1 cellular context compared by ENCODE assay signal in the genomic region with DNA sequence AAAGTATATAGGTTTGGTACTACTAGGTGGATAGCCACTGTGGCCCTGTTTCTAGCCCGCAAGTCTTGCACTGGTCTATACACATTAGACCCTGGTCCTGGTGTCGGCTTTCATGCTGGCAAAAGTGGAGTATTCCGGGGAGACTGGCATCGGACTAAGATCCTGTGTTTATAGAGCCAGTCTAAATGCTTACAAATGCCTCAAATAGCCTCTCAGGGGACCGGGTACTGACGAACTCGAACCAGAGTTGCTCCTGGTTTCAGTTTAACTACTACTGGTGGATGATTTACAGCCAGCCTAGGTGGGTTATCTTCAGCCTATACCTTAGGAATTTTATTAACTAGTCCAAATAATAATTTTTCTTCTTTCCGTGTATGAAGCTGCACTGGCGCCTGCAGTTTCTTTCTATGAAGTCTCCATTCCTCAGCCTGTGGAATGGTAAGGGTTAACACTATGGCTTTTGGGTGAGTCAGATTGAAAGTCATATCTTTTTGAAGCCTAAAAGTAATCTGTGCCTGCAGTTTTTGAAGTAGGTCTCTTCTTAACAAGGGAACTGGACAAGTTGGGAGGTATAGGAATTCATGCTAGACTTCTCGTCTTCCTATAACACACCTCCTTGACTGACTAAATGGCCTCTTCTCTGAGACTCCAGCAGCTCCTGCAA.
TF ChIP-seq lines count a peak whose summit lies in the region.

No MANE protein-coding gene starts in this region.

TF ChIP-seq in GM12878, 131 proteins besides CTCF, POLR2A, EP300 and RAD21:
- TF ChIP-seq YBX1 (IDR thresholded peaks at IDR 0.05) (no peak), POU2F2 (IDR thresholded peaks at IDR 0.05; ENCODE audit: borderline replicate concordance, low read depth, low read length) (no peak), EED (IDR thresholded peaks at IDR 0.05; ENCODE audit: low read depth) (no peak), NR2F1 (conservative IDR thresholded peaks at IDR 0.05) (no peak), RUNX3 (IDR thresholded peaks at IDR 0.05; ENCODE audit: low read length) (peak; percentile 50), TCF12 (IDR thresholded peaks at IDR 0.05; ENCODE audit: low read depth, low read length) (no peak), JUNB (IDR thresholded peaks at IDR 0.05) (peak; percentile 92), HDGF (IDR thresholded peaks at IDR 0.05) (no peak), IKZF1 (conservative IDR thresholded peaks at IDR 0.05) (no peak), SIX5 (IDR thresholded peaks at IDR 0.05; ENCODE audit: low read depth, low read length, severe bottlenecking) (no peak), NFXL1 (IDR thresholded peaks at IDR 0.05; ENCODE audit: borderline replicate concordance) (no peak), FOXM1 (IDR thresholded peaks at IDR 0.05; ENCODE audit: low read depth, low read length) (no peak), RELA (IDR thresholded peaks at IDR 0.05; ENCODE audit: borderline replicate concordance, partially characterized antibody) (no peak), MEF2B (IDR thresholded peaks at IDR 0.05; ENCODE audit: partially characterized antibody, poor library complexity, severe bottlenecking) (peak; percentile 20), ZNF217 (IDR thresholded peaks at IDR 0.05) (no peak), MXI1 (IDR thresholded peaks at IDR 0.05; ENCODE audit: low read depth, low read length) (no peak), NRF1 (conservative IDR thresholded peaks at IDR 0.05; ENCODE audit: low read depth, low read length) (no peak), EGR1 (IDR thresholded peaks at IDR 0.05; ENCODE audit: borderline replicate concordance in 1 of 2, low read depth in 2 of 2, low read length in 2 of 2) (no peak), ATF7 (IDR thresholded peaks at IDR 0.05; ENCODE audit: low read depth) (no peak), IKZF2 (IDR thresholded peaks at IDR 0.05) (0 out of 4 replicates have a peak, but pooled peaks of 1 of the 2 experiments have one; percentile 20), MYB (IDR thresholded peaks at IDR 0.05; ENCODE audit: borderline replicate concordance, low read depth, low read length) (no peak), DPF2 (IDR thresholded peaks at IDR 0.05) (no peak), IRF4 (IDR thresholded peaks at IDR 0.05; ENCODE audit: low read depth, low read length) (peak; percentile 85), RCOR1 (conservative IDR thresholded peaks at IDR 0.05; ENCODE audit: low read depth, low read length) (no peak), RBBP5 (conservative IDR thresholded peaks at IDR 0.05) (no peak), TCF7 (IDR thresholded peaks at IDR 0.05; ENCODE audit: borderline replicate concordance) (peak; percentile 78), JUND (IDR thresholded peaks at IDR 0.05; ENCODE audit: low read depth, low read length) (peak; percentile 54; the same call in 1 of the 2 replicates)
- TF ChIP-seq, protein P1, sequence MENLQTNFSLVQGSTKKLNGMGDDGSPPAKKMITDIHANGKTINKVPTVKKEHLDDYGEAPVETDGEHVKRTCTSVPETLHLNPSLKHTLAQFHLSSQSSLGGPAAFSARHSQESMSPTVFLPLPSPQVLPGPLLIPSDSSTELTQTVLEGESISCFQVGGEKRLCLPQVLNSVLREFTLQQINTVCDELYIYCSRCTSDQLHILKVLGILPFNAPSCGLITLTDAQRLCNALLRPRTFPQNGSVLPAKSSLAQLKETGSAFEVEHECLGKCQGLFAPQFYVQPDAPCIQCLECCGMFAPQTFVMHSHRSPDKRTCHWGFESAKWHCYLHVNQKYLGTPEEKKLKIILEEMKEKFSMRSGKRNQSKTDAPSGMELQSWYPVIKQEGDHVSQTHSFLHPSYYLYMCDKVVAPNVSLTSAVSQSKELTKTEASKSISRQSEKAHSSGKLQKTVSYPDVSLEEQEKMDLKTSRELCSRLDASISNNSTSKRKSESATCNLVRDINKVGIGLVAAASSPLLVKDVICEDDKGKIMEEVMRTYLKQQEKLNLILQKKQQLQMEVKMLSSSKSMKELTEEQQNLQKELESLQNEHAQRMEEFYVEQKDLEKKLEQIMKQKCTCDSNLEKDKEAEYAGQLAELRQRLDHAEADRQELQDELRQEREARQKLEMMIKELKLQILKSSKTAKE (IDR thresholded peaks at IDR 0.05; ENCODE audit: low read depth, poor library complexity, severe bottlenecking), result no peak
- TF ChIP-seq, protein P2, sequence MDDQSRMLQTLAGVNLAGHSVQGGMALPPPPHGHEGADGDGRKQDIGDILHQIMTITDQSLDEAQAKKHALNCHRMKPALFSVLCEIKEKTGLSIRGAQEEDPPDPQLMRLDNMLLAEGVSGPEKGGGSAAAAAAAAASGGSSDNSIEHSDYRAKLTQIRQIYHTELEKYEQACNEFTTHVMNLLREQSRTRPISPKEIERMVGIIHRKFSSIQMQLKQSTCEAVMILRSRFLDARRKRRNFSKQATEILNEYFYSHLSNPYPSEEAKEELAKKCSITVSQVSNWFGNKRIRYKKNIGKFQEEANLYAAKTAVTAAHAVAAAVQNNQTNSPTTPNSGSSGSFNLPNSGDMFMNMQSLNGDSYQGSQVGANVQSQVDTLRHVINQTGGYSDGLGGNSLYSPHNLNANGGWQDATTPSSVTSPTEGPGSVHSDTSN (IDR thresholded peaks at IDR 0.05; ENCODE audit: insufficient replicate concordance, low read depth, low read length), result no peak
- TF ChIP-seq, protein P3, sequence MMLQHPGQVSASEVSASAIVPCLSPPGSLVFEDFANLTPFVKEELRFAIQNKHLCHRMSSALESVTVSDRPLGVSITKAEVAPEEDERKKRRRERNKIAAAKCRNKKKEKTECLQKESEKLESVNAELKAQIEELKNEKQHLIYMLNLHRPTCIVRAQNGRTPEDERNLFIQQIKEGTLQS (IDR thresholded peaks at IDR 0.05; ENCODE audit: borderline replicate concordance, extremely low read depth, low read depth, low read length), result no peak
- TF ChIP-seq, protein P4, sequence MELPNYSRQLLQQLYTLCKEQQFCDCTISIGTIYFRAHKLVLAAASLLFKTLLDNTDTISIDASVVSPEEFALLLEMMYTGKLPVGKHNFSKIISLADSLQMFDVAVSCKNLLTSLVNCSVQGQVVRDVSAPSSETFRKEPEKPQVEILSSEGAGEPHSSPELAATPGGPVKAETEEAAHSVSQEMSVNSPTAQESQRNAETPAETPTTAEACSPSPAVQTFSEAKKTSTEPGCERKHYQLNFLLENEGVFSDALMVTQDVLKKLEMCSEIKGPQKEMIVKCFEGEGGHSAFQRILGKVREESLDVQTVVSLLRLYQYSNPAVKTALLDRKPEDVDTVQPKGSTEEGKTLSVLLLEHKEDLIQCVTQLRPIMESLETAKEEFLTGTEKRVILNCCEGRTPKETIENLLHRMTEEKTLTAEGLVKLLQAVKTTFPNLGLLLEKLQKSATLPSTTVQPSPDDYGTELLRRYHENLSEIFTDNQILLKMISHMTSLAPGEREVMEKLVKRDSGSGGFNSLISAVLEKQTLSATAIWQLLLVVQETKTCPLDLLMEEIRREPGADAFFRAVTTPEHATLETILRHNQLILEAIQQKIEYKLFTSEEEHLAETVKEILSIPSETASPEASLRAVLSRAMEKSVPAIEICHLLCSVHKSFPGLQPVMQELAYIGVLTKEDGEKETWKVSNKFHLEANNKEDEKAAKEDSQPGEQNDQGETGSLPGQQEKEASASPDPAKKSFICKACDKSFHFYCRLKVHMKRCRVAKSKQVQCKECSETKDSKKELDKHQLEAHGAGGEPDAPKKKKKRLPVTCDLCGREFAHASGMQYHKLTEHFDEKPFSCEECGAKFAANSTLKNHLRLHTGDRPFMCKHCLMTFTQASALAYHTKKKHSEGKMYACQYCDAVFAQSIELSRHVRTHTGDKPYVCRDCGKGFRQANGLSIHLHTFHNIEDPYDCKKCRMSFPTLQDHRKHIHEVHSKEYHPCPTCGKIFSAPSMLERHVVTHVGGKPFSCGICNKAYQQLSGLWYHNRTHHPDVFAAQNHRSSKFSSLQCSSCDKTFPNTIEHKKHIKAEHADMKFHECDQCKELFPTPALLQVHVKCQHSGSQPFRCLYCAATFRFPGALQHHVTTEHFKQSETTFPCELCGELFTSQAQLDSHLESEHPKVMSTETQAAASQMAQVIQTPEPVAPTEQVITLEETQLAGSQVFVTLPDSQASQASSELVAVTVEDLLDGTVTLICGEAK (IDR thresholded peaks at IDR 0.05; ENCODE audit: borderline replicate concordance), result no peak
- TF ChIP-seq, protein P5, sequence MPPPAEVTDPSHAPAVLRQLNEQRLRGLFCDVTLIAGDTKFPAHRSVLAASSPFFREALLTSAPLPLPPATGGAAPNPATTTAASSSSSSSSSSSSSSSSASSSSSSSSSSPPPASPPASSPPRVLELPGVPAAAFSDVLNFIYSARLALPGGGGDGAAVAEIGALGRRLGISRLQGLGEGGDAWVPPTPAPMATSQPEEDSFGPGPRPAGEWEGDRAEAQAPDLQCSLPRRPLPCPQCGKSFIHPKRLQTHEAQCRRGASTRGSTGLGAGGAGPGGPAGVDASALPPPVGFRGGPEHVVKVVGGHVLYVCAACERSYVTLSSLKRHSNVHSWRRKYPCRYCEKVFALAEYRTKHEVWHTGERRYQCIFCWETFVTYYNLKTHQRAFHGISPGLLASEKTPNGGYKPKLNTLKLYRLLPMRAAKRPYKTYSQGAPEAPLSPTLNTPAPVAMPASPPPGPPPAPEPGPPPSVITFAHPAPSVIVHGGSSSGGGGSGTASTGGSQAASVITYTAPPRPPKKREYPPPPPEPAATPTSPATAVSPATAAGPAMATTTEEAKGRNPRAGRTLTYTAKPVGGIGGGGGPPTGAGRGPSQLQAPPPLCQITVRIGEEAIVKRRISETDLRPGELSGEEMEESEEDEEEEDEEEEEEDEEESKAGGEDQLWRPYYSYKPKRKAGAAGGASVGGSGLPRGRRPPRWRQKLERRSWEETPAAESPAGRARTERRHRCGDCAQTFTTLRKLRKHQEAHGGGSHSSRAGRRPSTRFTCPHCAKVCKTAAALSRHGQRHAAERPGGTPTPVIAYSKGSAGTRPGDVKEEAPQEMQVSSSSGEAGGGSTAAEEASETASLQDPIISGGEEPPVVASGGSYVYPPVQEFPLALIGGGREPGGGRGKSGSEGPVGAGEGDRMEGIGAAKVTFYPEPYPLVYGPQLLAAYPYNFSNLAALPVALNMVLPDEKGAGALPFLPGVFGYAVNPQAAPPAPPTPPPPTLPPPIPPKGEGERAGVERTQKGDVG (CRISPR knock-in tag; IDR thresholded peaks at IDR 0.05), result no peak
- TF ChIP-seq, protein P6, sequence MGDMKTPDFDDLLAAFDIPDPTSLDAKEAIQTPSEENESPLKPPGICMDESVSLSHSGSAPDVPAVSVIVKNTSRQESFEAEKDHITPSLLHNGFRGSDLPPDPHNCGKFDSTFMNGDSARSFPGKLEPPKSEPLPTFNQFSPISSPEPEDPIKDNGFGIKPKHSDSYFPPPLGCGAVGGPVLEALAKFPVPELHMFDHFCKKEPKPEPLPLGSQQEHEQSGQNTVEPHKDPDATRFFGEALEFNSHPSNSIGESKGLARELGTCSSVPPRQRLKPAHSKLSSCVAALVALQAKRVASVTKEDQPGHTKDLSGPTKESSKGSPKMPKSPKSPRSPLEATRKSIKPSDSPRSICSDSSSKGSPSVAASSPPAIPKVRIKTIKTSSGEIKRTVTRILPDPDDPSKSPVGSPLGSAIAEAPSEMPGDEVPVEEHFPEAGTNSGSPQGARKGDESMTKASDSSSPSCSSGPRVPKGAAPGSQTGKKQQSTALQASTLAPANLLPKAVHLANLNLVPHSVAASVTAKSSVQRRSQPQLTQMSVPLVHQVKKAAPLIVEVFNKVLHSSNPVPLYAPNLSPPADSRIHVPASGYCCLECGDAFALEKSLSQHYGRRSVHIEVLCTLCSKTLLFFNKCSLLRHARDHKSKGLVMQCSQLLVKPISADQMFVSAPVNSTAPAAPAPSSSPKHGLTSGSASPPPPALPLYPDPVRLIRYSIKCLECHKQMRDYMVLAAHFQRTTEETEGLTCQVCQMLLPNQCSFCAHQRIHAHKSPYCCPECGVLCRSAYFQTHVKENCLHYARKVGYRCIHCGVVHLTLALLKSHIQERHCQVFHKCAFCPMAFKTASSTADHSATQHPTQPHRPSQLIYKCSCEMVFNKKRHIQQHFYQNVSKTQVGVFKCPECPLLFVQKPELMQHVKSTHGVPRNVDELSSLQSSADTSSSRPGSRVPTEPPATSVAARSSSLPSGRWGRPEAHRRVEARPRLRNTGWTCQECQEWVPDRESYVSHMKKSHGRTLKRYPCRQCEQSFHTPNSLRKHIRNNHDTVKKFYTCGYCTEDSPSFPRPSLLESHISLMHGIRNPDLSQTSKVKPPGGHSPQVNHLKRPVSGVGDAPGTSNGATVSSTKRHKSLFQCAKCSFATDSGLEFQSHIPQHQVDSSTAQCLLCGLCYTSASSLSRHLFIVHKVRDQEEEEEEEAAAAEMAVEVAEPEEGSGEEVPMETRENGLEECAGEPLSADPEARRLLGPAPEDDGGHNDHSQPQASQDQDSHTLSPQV (IDR thresholded peaks at IDR 0.05), result no peak
- TF ChIP-seq, protein P7, sequence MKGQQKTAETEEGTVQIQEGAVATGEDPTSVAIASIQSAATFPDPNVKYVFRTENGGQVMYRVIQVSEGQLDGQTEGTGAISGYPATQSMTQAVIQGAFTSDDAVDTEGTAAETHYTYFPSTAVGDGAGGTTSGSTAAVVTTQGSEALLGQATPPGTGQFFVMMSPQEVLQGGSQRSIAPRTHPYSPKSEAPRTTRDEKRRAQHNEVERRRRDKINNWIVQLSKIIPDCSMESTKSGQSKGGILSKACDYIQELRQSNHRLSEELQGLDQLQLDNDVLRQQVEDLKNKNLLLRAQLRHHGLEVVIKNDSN (IDR thresholded peaks at IDR 0.05; ENCODE audit: borderline replicate concordance, extremely low read length, insufficient read depth, low read depth, low read length), result no peak
- TF ChIP-seq, protein P8, sequence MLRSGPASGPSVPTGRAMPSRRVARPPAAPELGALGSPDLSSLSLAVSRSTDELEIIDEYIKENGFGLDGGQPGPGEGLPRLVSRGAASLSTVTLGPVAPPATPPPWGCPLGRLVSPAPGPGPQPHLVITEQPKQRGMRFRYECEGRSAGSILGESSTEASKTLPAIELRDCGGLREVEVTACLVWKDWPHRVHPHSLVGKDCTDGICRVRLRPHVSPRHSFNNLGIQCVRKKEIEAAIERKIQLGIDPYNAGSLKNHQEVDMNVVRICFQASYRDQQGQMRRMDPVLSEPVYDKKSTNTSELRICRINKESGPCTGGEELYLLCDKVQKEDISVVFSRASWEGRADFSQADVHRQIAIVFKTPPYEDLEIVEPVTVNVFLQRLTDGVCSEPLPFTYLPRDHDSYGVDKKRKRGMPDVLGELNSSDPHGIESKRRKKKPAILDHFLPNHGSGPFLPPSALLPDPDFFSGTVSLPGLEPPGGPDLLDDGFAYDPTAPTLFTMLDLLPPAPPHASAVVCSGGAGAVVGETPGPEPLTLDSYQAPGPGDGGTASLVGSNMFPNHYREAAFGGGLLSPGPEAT (IDR thresholded peaks at IDR 0.05; ENCODE audit: low read depth), result no peak
